ENCODE assay signal across 22 cellular contexts in the genomic region with DNA sequence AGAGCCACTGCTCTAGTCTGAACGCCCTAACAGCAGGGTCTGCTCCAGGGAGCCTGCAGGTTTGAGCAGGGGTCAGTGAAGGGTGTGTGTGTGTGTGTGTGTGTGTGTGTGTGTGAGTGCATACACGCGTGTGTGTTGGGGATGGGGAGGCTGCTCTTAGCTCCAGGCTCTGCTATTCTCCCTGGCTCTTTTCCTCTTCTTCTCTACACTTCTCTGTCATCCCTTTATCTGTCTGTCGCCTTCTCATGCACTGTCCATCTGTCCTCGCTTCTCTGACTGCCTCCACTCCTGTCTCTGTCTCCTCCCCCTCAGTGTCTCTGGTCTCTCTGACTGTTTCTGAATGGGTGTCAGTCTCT. TPM values are rescaled to one million over a fixed set of nuclear protein-coding genes. Genes with fewer than 3 reads are reported as not detected.
DNase-seq lines count a peak whose midpoint lies in the region; ATAC-seq, FAIRE-seq and TF ChIP-seq lines count a peak whose summit lies in the region.
"Had no signal": no experiment of that assay in that cellular context is flagged by ENCODE, and none has a peak within 500 bp of the region (broad histone marks: within the 10 kb centered on the region; RNA-seq: fewer than 3 reads in every experiment).

No MANE protein-coding gene starts in this region.

- peaks cover 3% of the 10 kb centered on the region for H3K4me1 ChIP-seq in A549
- no peaks in the 10 kb centered on the region for H3K4me1 ChIP-seq in HAP-1

- in situ Hi-C loops in HAP-1 (cut with MboI; ENCODE audit: low sequenced_read_pairs), result no loop called here

- DNase-seq in A549 (ENCODE audit: low read depth in 1 of 2, low spot score in 1 of 2), result no peak
- DNase-seq in HAP-1 (ENCODE audit: low spot score in 2 of 2), result no peak
- no peak for DNase-seq in central memory CD8-positive, alpha-beta T cell (ENCODE audit: low spot score in 2 of 2)
- no peak for DNase-seq in mesothelial cell of epicardium (ENCODE audit: low spot score in 2 of 2, unreplicated experiment in 2 of 2)
- no peak for DNase-seq in NCI-H146 (lab: John Stamatoyannopoulos, UW)
- no peak for DNase-seq in T-helper 2 cell treated with Interferon-gamma antibody and Interleukin-4, amounts not matched to agents 5 μg/mL and 100 μg/mL, for 36 hours (ENCODE audit: low spot score)
- DNase-seq in kidney glomerular epithelial cell (lab: John Stamatoyannopoulos, UW), result no peak
- DNase-seq in left cardiac atrium, result no peak
- DNase-seq: activated CD4-positive, CD25-positive, alpha-beta regulatory T cell; activated CD8-positive, alpha-beta T cell treated with anti-CD3 and anti-CD28 coated beads for 36 hours; activated naive CD8-positive, alpha-beta T cell treated with anti-CD3 and anti-CD28 coated beads, Interleukin-2, amount 10 ng/mL, durations not matched to agents 7 days and 5 days; activated T-cell treated with anti-CD3 and anti-CD28 coated beads, Interleukin-2, amount 50 U/mL, for 24 hours; effector CD8-positive, alpha-beta T cell; esophagus squamous epithelium; NCI-H1048; NCI-H2029 treated with DMSO at 0.1 percent for 48 hours; NCI-H446 treated with DMSO at 0.1 percent for 48 hours; ovary had no signal

- H3K4me3 ChIP-seq in A549, result no peak overlapping the region
- H3K4me3 ChIP-seq in HAP-1, result peak overlapping the region; percentile 15; the same call in 1 of the 2 replicates
- H3K4me3 ChIP-seq: GM23248, ovary had no signal

- H3K27me3 Mint-ChIP-seq in central memory CD8-positive, alpha-beta T cell, result peaks cover 85% of the 10 kb centered on the region
- H3K27me3 Mint-ChIP-seq in mesothelial cell of epicardium (ENCODE audit: low read depth), result peaks cover 86% of the 10 kb centered on the region
- H3K27me3 Mint-ChIP-seq in T-helper 2 cell treated with Interferon-gamma antibody and Interleukin-4, amounts not matched to agents 5 μg/mL and 100 μg/mL, for 36 hours (ENCODE audit: low read depth), result peaks cover 81% of the 10 kb centered on the region

- no peaks in the 10 kb centered on the region for H3K9me3 Mint-ChIP-seq in central memory CD8-positive, alpha-beta T cell
- no peaks in the 10 kb centered on the region for H3K9me3 Mint-ChIP-seq in mesothelial cell of epicardium
- H3K9me3 Mint-ChIP-seq in T-helper 2 cell treated with Interferon-gamma antibody and Interleukin-4, amounts not matched to agents 5 μg/mL and 100 μg/mL, for 36 hours, result no peaks in the 10 kb centered on the region
- H3K9me3 Mint-ChIP-seq: activated CD8-positive, alpha-beta T cell treated with anti-CD3 and anti-CD28 coated beads for 36 hours; activated naive CD8-positive, alpha-beta T cell treated with anti-CD3 and anti-CD28 coated beads, Interleukin-2, amount 10 ng/mL, durations not matched to agents 7 days and 5 days; activated T-cell treated with anti-CD3 and anti-CD28 coated beads, Interleukin-2, amount 50 U/mL, for 24 hours; stimulated activated memory B cell treated with anti-CD40 and anti-IgM and Interleukin-4, amounts not matched to agents 10 μg/mL and 1 μg/mL and 100 μg/mL, for 72 hours had no signal

- peaks cover 8% of the 10 kb centered on the region for H3K4me1 Mint-ChIP-seq in central memory CD8-positive, alpha-beta T cell
- H3K4me1 Mint-ChIP-seq in mesothelial cell of epicardium, result peaks cover 7% of the 10 kb centered on the region
- H3K4me1 Mint-ChIP-seq in T-helper 2 cell treated with Interferon-gamma antibody and Interleukin-4, amounts not matched to agents 5 μg/mL and 100 μg/mL, for 36 hours (ENCODE audit: low read depth), result peaks cover 8% of the 10 kb centered on the region

- H3K4me3 Mint-ChIP-seq in central memory CD8-positive, alpha-beta T cell, result peak overlapping the region; percentile 2
- peak overlapping the region; percentile 9 for H3K4me3 Mint-ChIP-seq in mesothelial cell of epicardium
- H3K4me3 Mint-ChIP-seq in T-helper 2 cell treated with Interferon-gamma antibody and Interleukin-4, amounts not matched to agents 5 μg/mL and 100 μg/mL, for 36 hours, result no peak overlapping the region
- H3K4me3 Mint-ChIP-seq: activated CD8-positive, alpha-beta T cell treated with anti-CD3 and anti-CD28 coated beads for 36 hours; activated naive CD8-positive, alpha-beta T cell treated with anti-CD3 and anti-CD28 coated beads, Interleukin-2, amount 10 ng/mL, durations not matched to agents 7 days and 5 days; activated T-cell treated with anti-CD3 and anti-CD28 coated beads, Interleukin-2, amount 50 U/mL, for 24 hours; stimulated activated memory B cell treated with anti-CD40 and anti-IgM and Interleukin-4, amounts not matched to agents 10 μg/mL and 1 μg/mL and 100 μg/mL, for 72 hours had no signal

- ATAC-seq in A549 (no peak), left cardiac atrium (no peak)
- ATAC-seq in central memory CD8-positive, alpha-beta T cell (replicated peaks; ENCODE audit: extremely low read depth, poor library complexity, severe bottlenecking), result no peak
- ATAC-seq: activated CD8-positive, alpha-beta T cell treated with anti-CD3 and anti-CD28 coated beads for 36 hours; stimulated activated memory B cell treated with anti-CD40 and anti-IgM and Interleukin-4, amounts not matched to agents 10 μg/mL and 1 μg/mL and 100 μg/mL, for 72 hours had no signal

- 5% methylated on average over 5 of the region's 5 CpGs for WGBS in A549 (ENCODE audit: missing lambda C conversion rate)

- H3K27ac ChIP-seq in A549, result no peak overlapping the region
- H3K27ac ChIP-seq: BLaER1 treated with 17β-estradiol and CSF1 and Interleukin-3, amounts not matched to agents 10 nM and 100 nM; esophagus squamous epithelium; GM23248; ovary had no signal

- H3K9me3 ChIP-seq in A549 (no peaks in the 10 kb centered on the region), HAP-1 (no peaks in the 10 kb centered on the region)
- H3K9me3 ChIP-seq: BLaER1 treated with 17β-estradiol and CSF1 and Interleukin-3, amounts not matched to agents 10 nM and 100 nM; esophagus squamous epithelium; ovary had no signal

- H3K4me2 ChIP-seq in A549, result peak overlapping the region; percentile 56

- no peak for TF ChIP-seq EP300 in A549 (IDR thresholded peaks at IDR 0.05)

- H3K27ac Mint-ChIP-seq in central memory CD8-positive, alpha-beta T cell (ENCODE audit: low read depth), result no peak overlapping the region
- no peak overlapping the region for H3K27ac Mint-ChIP-seq in mesothelial cell of epicardium
- no peak overlapping the region for H3K27ac Mint-ChIP-seq in T-helper 2 cell treated with Interferon-gamma antibody and Interleukin-4, amounts not matched to agents 5 μg/mL and 100 μg/mL, for 36 hours
- H3K27ac Mint-ChIP-seq: activated CD8-positive, alpha-beta T cell treated with anti-CD3 and anti-CD28 coated beads for 36 hours; activated naive CD8-positive, alpha-beta T cell treated with anti-CD3 and anti-CD28 coated beads, Interleukin-2, amount 10 ng/mL, durations not matched to agents 7 days and 5 days; activated T-cell treated with anti-CD3 and anti-CD28 coated beads, Interleukin-2, amount 50 U/mL, for 24 hours; stimulated activated memory B cell treated with anti-CD40 and anti-IgM and Interleukin-4, amounts not matched to agents 10 μg/mL and 1 μg/mL and 100 μg/mL, for 72 hours had no signal

- intact Hi-C loops in left cardiac atrium (cut with DNase I), result no loop called here

- TF ChIP-seq RAD21 in A549 (conservative IDR thresholded peaks at IDR 0.05 in 1 of 2, IDR thresholded peaks at IDR 0.05 in 1 of 2), result no peak

- H3K36me3 ChIP-seq in HAP-1 (replicated peaks), result no peaks in the 10 kb centered on the region
- H3K36me3 ChIP-seq: BLaER1 treated with 17β-estradiol and CSF1 and Interleukin-3, amounts not matched to agents 10 nM and 100 nM; esophagus squamous epithelium; ovary had no signal

- POLR2A ChIA-PET in A549 (lab: Yijun Ruan, JAX), result no interaction called here

- CTCF ChIA-PET in A549 (lab: Yijun Ruan, JAX), result interaction anchor here (1.0 kb wide), 1 partner anchor 20 kb away, joined by 3 read pairs; no protein-coding TSS in a partner anchor

- FAIRE-seq in A549 (lab: Jason Lieb, UNC), result no peak
- FAIRE-seq: GM18507 had no signal

- no peak for TF ChIP-seq CTCF in A549 (IDR thresholded peaks at IDR 0.05)
- TF ChIP-seq CTCF in mesothelial cell of epicardium (IDR thresholded peaks at IDR 0.05; ENCODE audit: unreplicated experiment), result no peak

- peaks cover 2% of the 10 kb centered on the region for H3K36me3 Mint-ChIP-seq in central memory CD8-positive, alpha-beta T cell (ENCODE audit: insufficient read depth)
- no peaks in the 10 kb centered on the region for H3K36me3 Mint-ChIP-seq in mesothelial cell of epicardium
- no peaks in the 10 kb centered on the region for H3K36me3 Mint-ChIP-seq in T-helper 2 cell treated with Interferon-gamma antibody and Interleukin-4, amounts not matched to agents 5 μg/mL and 100 μg/mL, for 36 hours (ENCODE audit: low read depth)
- H3K36me3 Mint-ChIP-seq: activated naive CD8-positive, alpha-beta T cell treated with anti-CD3 and anti-CD28 coated beads, Interleukin-2, amount 10 ng/mL, durations not matched to agents 7 days and 5 days; stimulated activated memory B cell treated with anti-CD40 and anti-IgM and Interleukin-4, amounts not matched to agents 10 μg/mL and 1 μg/mL and 100 μg/mL, for 72 hours had no signal

- no peak for TF ChIP-seq POLR2A in A549 (IDR thresholded peaks at IDR 0.05; ENCODE audit: low read length)

- H3K27me3 ChIP-seq in HAP-1 (ENCODE audit: low read depth), result peaks cover 94% of the 10 kb centered on the region
- H3K27me3 ChIP-seq: ovary had no signal

TF ChIP-seq in A549, 52 proteins besides CTCF, POLR2A, EP300 and RAD21 (continues in another document):
- no peak for TF ChIP-seq RFX5 (IDR thresholded peaks at IDR 0.05)
- TF ChIP-seq ZNF302 (CRISPR knock-in tag; IDR thresholded peaks at IDR 0.05), result no peak
- no peak for TF ChIP-seq MAFK (IDR thresholded peaks at IDR 0.05; ENCODE audit: partially characterized antibody)

RNA-seq across cellular contexts. Expression of a gene that starts 3.4 kb away (rescaled TPM):
- polyA plus RNA-seq in A549 (2011; rRNA removed), result not detected in 2 replicates
- polyA plus RNA-seq in A549 (2012; cell fraction: cytosol; rRNA removed), result 0.01 TPM in 1 of 2 replicates, not detected in the other
- polyA plus RNA-seq in A549 (2012; cell fraction: nucleus; rRNA removed), result 0.01 and 0.04 TPM in 2 replicates
- polyA plus RNA-seq in A549 (2017; fragmentation: RNase III; extraction: RNeasy Plus Mini Kit Qiagen cat#74134 plus additional on column Dnase treatment), result 0.03 TPM in 1 of 3 replicates, not detected in the others
- not detected in 2 replicates for polyA minus RNA-seq in A549 (2011; rRNA and poly(A)+ RNA removed)
- 0.14 to 0.18 TPM in 2 of 3 replicates, not detected in the other for total RNA-seq in mesothelial cell of epicardium
- total RNA-seq in left cardiac atrium, result 1 to 10 TPM; 5.8 to 5.9 TPM
- total RNA-seq: activated CD8-positive, alpha-beta T cell treated with anti-CD3 and anti-CD28 coated beads for 36 hours; activated naive CD8-positive, alpha-beta T cell treated with anti-CD3 and anti-CD28 coated beads, Interleukin-2, amount 10 ng/mL, durations not matched to agents 7 days and 5 days; GM23248 had no signal
- polyA plus RNA-seq: GM23248 had no signal
